Comparison of ENCODE assay signal across 9 cellular contexts in genomic region chr9:14993891-14994554, GRCh38.
DNase-seq lines count a peak whose midpoint lies in the region; ATAC-seq lines count a peak whose summit lies in the region.
"Had no signal": no experiment of that assay in that cellular context is flagged by ENCODE, and none has a peak within 500 bp of the region (broad histone marks: within the 10 kb centered on the region; RNA-seq: fewer than 3 reads in every experiment).

No MANE protein-coding gene starts in this region.

- no peaks in the 10 kb centered on the region for H3K9me3 ChIP-seq in iPS-15b (ENCODE audit: control insufficient read depth, insufficient read depth, low read length)
- H3K9me3 ChIP-seq in stomach smooth muscle (ENCODE audit: control insufficient read depth in 2 of 2, low read length in 2 of 2), result no peaks in the 10 kb centered on the region

- ATAC-seq in activated CD8-positive, alpha-beta T cell treated with anti-CD3 and anti-CD28 coated beads, Interleukin-2, amount 10 ng/mL, durations not matched to agents 7 days and 5 days, result peak; percentile 66
- no peak for ATAC-seq in GM21576 (IDR thresholded peaks at IDR 0.05; ENCODE audit: unreplicated experiment)

- H3K27me3 Mint-ChIP-seq in activated CD4-positive, alpha-beta T cell treated with anti-CD3 and anti-CD28 coated beads, Interleukin-2, amount 10 ng/mL, durations not matched to agents 7 days and 5 days, result peaks cover 5% of the 10 kb centered on the region
- H3K27me3 Mint-ChIP-seq in activated CD8-positive, alpha-beta T cell treated with anti-CD3 and anti-CD28 coated beads, Interleukin-2, amount 10 ng/mL, durations not matched to agents 7 days and 5 days (ENCODE audit: low read depth), result no peaks in the 10 kb centered on the region

- peak overlapping the region; percentile 60 for H3K4me3 Mint-ChIP-seq in activated CD4-positive, alpha-beta T cell treated with anti-CD3 and anti-CD28 coated beads, Interleukin-2, amount 10 ng/mL, durations not matched to agents 7 days and 5 days
- peak overlapping the region; percentile 65 for H3K4me3 Mint-ChIP-seq in activated CD8-positive, alpha-beta T cell treated with anti-CD3 and anti-CD28 coated beads, Interleukin-2, amount 10 ng/mL, durations not matched to agents 7 days and 5 days

- peaks cover 11% of the 10 kb centered on the region for H3K4me1 ChIP-seq in iPS-15b (ENCODE audit: control insufficient read depth, insufficient read depth, low read length)
- H3K4me1 ChIP-seq in stomach smooth muscle (ENCODE audit: control insufficient read depth, insufficient read depth, low read length), result peaks cover 3% of the 10 kb centered on the region

- DNase-seq in activated CD4-positive, alpha-beta T cell treated with anti-CD3 and anti-CD28 coated beads, Interleukin-2, amount 10 ng/mL, durations not matched to agents 7 days and 5 days, result no peak
- no peak for DNase-seq in activated CD4-positive, alpha-beta T cell treated with anti-CD3 and anti-CD28 coated beads for 4 hours
- DNase-seq in activated CD8-positive, alpha-beta T cell treated with anti-CD3 and anti-CD28 coated beads, Interleukin-2, amount 10 ng/mL, durations not matched to agents 7 days and 5 days, result no peak
- no peak for DNase-seq in stimulated activated CD4-positive, alpha-beta T cell treated with anti-CD3 and anti-CD28 coated beads, Interleukin-12 subunit alpha, Interleukin-12 subunit beta, amount 100 ng/mL, for 4 hours
- no peak for DNase-seq in mesenteric fat pad (ENCODE audit: low spot score)
- DNase-seq: NCI-H2029 treated with DMSO at 0.1 percent for 48 hours had no signal

- H3K9ac ChIP-seq in iPS-15b (ENCODE audit: low read depth, low read length) (peak overlapping the region; percentile 42), stomach smooth muscle (ENCODE audit: low read length in 2 of 2) (no peak overlapping the region)

- H3K4me1 Mint-ChIP-seq in activated CD4-positive, alpha-beta T cell treated with anti-CD3 and anti-CD28 coated beads, Interleukin-2, amount 10 ng/mL, durations not matched to agents 7 days and 5 days, result peaks cover 31% of the 10 kb centered on the region
- peaks cover 34% of the 10 kb centered on the region for H3K4me1 Mint-ChIP-seq in activated CD8-positive, alpha-beta T cell treated with anti-CD3 and anti-CD28 coated beads, Interleukin-2, amount 10 ng/mL, durations not matched to agents 7 days and 5 days (ENCODE audit: low read depth)

- H3K4me3 ChIP-seq in iPS-15b (ENCODE audit: low read depth, low read length), result peak overlapping the region; percentile 86
- H3K4me3 ChIP-seq in stomach smooth muscle (ENCODE audit: low read length in 2 of 2), result peak overlapping the region; percentile 4 to 83

- POLR2A ChIA-PET in activated CD4-positive, alpha-beta T cell treated with anti-CD3 and anti-CD28 coated beads, Interleukin-2, amount 10 ng/mL, durations not matched to agents 7 days and 5 days (lab: Charles Lee), result no interaction called here
- POLR2A ChIA-PET in activated CD8-positive, alpha-beta T cell treated with anti-CD3 and anti-CD28 coated beads, Interleukin-2, amount 10 ng/mL, durations not matched to agents 7 days and 5 days (lab: Charles Lee), result no interaction called here

- H3K27ac Mint-ChIP-seq in activated CD4-positive, alpha-beta T cell treated with anti-CD3 and anti-CD28 coated beads, Interleukin-2, amount 10 ng/mL, durations not matched to agents 7 days and 5 days, result peak overlapping the region; percentile 61
- peak overlapping the region; percentile 62 for H3K27ac Mint-ChIP-seq in activated CD8-positive, alpha-beta T cell treated with anti-CD3 and anti-CD28 coated beads, Interleukin-2, amount 10 ng/mL, durations not matched to agents 7 days and 5 days

- H3K36me3 ChIP-seq in iPS-15b (ENCODE audit: control insufficient read depth, insufficient read depth, low read length), result no peaks in the 10 kb centered on the region
- H3K36me3 ChIP-seq in stomach smooth muscle (ENCODE audit: control insufficient read depth in 2 of 2, insufficient read depth in 2 of 2, low read length in 2 of 2), result no peaks in the 10 kb centered on the region

- H3K27me3 ChIP-seq in iPS-15b (ENCODE audit: control insufficient read depth, insufficient read depth, low read length), result no peaks in the 10 kb centered on the region
- no peaks in the 10 kb centered on the region for H3K27me3 ChIP-seq in stomach smooth muscle (ENCODE audit: control insufficient read depth in 1 of 2, insufficient read depth in 2 of 2, low read length in 2 of 2)

- no peak overlapping the region for H3K27ac ChIP-seq in stomach smooth muscle (ENCODE audit: low read length)

- no peaks in the 10 kb centered on the region for H3K36me3 Mint-ChIP-seq in activated CD4-positive, alpha-beta T cell treated with anti-CD3 and anti-CD28 coated beads, Interleukin-2, amount 10 ng/mL, durations not matched to agents 7 days and 5 days (ENCODE audit: low read depth)
- H3K36me3 Mint-ChIP-seq in activated CD8-positive, alpha-beta T cell treated with anti-CD3 and anti-CD28 coated beads, Interleukin-2, amount 10 ng/mL, durations not matched to agents 7 days and 5 days (ENCODE audit: low read depth), result peaks cover 3% of the 10 kb centered on the region

- peaks cover 2% of the 10 kb centered on the region for H3K9me3 Mint-ChIP-seq in activated CD4-positive, alpha-beta T cell treated with anti-CD3 and anti-CD28 coated beads, Interleukin-2, amount 10 ng/mL, durations not matched to agents 7 days and 5 days
- H3K9me3 Mint-ChIP-seq in activated CD8-positive, alpha-beta T cell treated with anti-CD3 and anti-CD28 coated beads, Interleukin-2, amount 10 ng/mL, durations not matched to agents 7 days and 5 days (ENCODE audit: insufficient read depth), result no peaks in the 10 kb centered on the region

- CTCF ChIA-PET in activated CD4-positive, alpha-beta T cell treated with anti-CD3 and anti-CD28 coated beads, Interleukin-2, amount 10 ng/mL, durations not matched to agents 7 days and 5 days (lab: Charles Lee), result interaction anchor here (1.2 kb wide), 1 partner anchor 58 kb away, joined by 4 read pairs; no protein-coding TSS in a partner anchor
- CTCF ChIA-PET in activated CD8-positive, alpha-beta T cell treated with anti-CD3 and anti-CD28 coated beads, Interleukin-2, amount 10 ng/mL, durations not matched to agents 7 days and 5 days (lab: Charles Lee), result interaction anchor here (0.7 kb wide), 1 partner anchor 226 kb away, joined by 3 read pairs; no protein-coding TSS in a partner anchor
